In genomic region chr19:58044886-58045285, GRCh38 we compare ENCODE assay signal across 33 cellular contexts.
"Had no signal": no experiment of that assay in that cellular context is flagged by ENCODE, and none has a peak within 500 bp of the region (broad histone marks: within the 10 kb centered on the region; RNA-seq: fewer than 3 reads in every experiment).

No MANE protein-coding gene starts in this region.

- H3K4me2 ChIP-seq: PC-9 had no signal

- H3K4me3 ChIP-seq: PC-9, SK-N-MC had no signal

- H3K36me3 ChIP-seq: brain microvascular endothelial cell, WERI-Rb-1 had no signal

- H3K27me3 ChIP-seq: brain microvascular endothelial cell had no signal

- H3K27ac ChIP-seq: brain microvascular endothelial cell, PC-9, RWPE1, SK-N-MC, WERI-Rb-1 had no signal

- H2AFZ ChIP-seq: PC-9 had no signal

- DNase-seq: activated CD4-positive, alpha-beta T cell treated with anti-CD3 and anti-CD28 coated beads for 1 hour; activated CD4-positive, alpha-beta T cell treated with anti-CD3 and anti-CD28 coated beads for 48 hours; activated CD4-positive, CD25-positive, alpha-beta regulatory T cell; activated CD8-positive, alpha-beta T cell treated with anti-CD3 and anti-CD28 coated beads for 36 hours; activated effector memory CD4-positive, alpha-beta T cell treated with anti-CD3 and anti-CD28 coated beads, Interleukin-2, amount 50 U/mL, for 16 hours; activated naive CD4-positive, alpha-beta T cell; activated naive CD4-positive, alpha-beta T cell treated with anti-CD3 and anti-CD28 coated beads, Interleukin-2, amount 50 U/mL, for 16 hours; activated naive CD8-positive, alpha-beta T cell treated with anti-CD3 and anti-CD28 coated beads for 36 hours; activated T-cell treated with anti-CD3 and anti-CD28 coated beads, Interleukin-2, amount 50 U/mL, for 1 hour; activated T-cell treated with anti-CD3 and anti-CD28 coated beads, Interleukin-2, amount 50 U/mL, for 72 hours; amniotic stem cell; aorta; brain microvascular endothelial cell; central memory CD4-positive, alpha-beta T cell; Karpas-422; NCI-H1105; NCI-H1417 treated with DMSO at 0.1 percent for 48 hours; NCI-H187 treated with DMSO at 0.1 percent for 48 hours; NCI-H2081; NCI-H2171 treated with DMSO at 0.1 percent for 48 hours; NCI-H226; NCI-H446 treated with DMSO at 0.1 percent for 48 hours; NCI-H524; NCI-H69; NCI-H82; NK-92 treated with Interleukin-12 subunit alpha and Interleukin-12 subunit beta, amount 100 ng/mL, for 24 hours; PC-9; T1000; WERI-Rb-1 had no signal

- ATAC-seq: activated CD8-positive, alpha-beta T cell treated with anti-CD3 and anti-CD28 coated beads for 36 hours; activated T-cell treated with anti-CD3 and anti-CD28 coated beads, Interleukin-2, amount 50 U/mL, for 72 hours; activated T-helper 17 cell treated with anti-CD3 and anti-CD28 coated beads, Interleukin-2, amount 50 U/mL, for 72 hours; Right ventricle myocardium inferior had no signal
